ENCODE assay signal across 8 cellular contexts in genomic region chr13:52159159-52159982, GRCh38. TPM values are rescaled to one million over a fixed set of nuclear protein-coding genes. Genes with fewer than 3 reads are reported as not detected.
DNase-seq lines count a peak whose midpoint lies in the region; ATAC-seq and TF ChIP-seq lines count a peak whose summit lies in the region.

TSS of gene NEK3 (minus strand) at chr13:52159597. CDS start at chr13:52156191, 3,406 bp downstream.

- WGBS in liver: 2% methylated on average over 74 of the region's 74 CpGs

- peaks cover 0 to 17% (median 4%) of the 10 kb centered on the region in 4 donors for H3K4me1 ChIP-seq in liver (ENCODE audit: control insufficient read depth in 4 of 4, insufficient read depth in 4 of 4, low read length in 3 of 4)

- peak within 1 kb of the TSS; percentile 46 to 64 for H3K27ac ChIP-seq in liver (ENCODE audit: low read depth in 1 of 2, low read length in 2 of 2)

- TF ChIP-seq RAD21 in liver (IDR thresholded peaks at IDR 0.05): peak in 1 of 2 donors; percentile 4

- no peaks in the 10 kb centered on the region for H3K9me3 ChIP-seq in liver (ENCODE audit: control insufficient read depth in 4 of 4, low read length in 3 of 4)

- no peaks in the 10 kb centered on the region for H3K27me3 ChIP-seq in liver (ENCODE audit: control insufficient read depth in 4 of 4, insufficient read depth in 4 of 4, low read length in 3 of 4)

- no peak for TF ChIP-seq CTCF in AG04449 (IDR thresholded peaks at IDR 0.05; ENCODE audit: insufficient read depth, low read length, missing control alignments)
- TF ChIP-seq CTCF in liver (IDR thresholded peaks at IDR 0.05; ENCODE audit: low read depth, low read length, missing input control): no peak

- no peaks in the 10 kb centered on the region for H3K36me3 ChIP-seq in liver (ENCODE audit: control insufficient read depth in 4 of 4, insufficient read depth in 3 of 4, low read depth in 1 of 4, low read length in 3 of 4)

- DNase-seq in AG04449 (ENCODE audit: low read depth, low spot score) (no peak), NCI-H345 treated with DMSO at 0.1 percent for 48 hours (lab: John Stamatoyannopoulos, UW; ENCODE audit: unreplicated experiment) (peak; percentile 25), ecto neural progenitor cell (ENCODE audit: low spot score) (peak; percentile 88)
- DNase-seq in activated CD4-positive, alpha-beta T cell treated with anti-CD3 and anti-CD28 coated beads, Interleukin-2, amount 50 U/mL, for 4 hours: peak; percentile 29 to 40
- peak; percentile 62 for DNase-seq in stimulated activated CD4-positive, alpha-beta T cell treated with anti-CD3 and anti-CD28 coated beads, Interleukin-4, amount 100 ng/mL, for 1 hour

- H3K4me3 ChIP-seq in AG04449 (ENCODE audit: low read depth, low read length) (peak within 1 kb of the TSS; percentile 70), liver (ENCODE audit: low read depth in 1 of 3, low read length in 3 of 3) (peak within 1 kb of the TSS; percentile 56 to 91 (median 69))

- H3K9ac ChIP-seq in liver (ENCODE audit: low read depth in 1 of 2, low read length in 2 of 2): peak within 1 kb of the TSS; percentile 49 to 72

- POLR2A ChIA-PET in AG04449 (lab: Yijun Ruan, JAX): no interaction called here

- CTCF ChIA-PET in AG04449 (lab: Yijun Ruan, JAX): interaction anchor here (0.8 to 1.9 kb wide), 6 partner anchors 10 to 293 kb away, joined by 3 to 7 read pairs (median 4); partner anchors contain the start of genes NEK5 and VPS36

- ATAC-seq in GM18868 (IDR thresholded peaks at IDR 0.05; ENCODE audit: unreplicated experiment) (peak; percentile 86), HG03095 (IDR thresholded peaks at IDR 0.05; ENCODE audit: unreplicated experiment) (peak; percentile 79)

TF ChIP-seq in liver, 16 proteins besides CTCF, POLR2A, EP300 and RAD21:
- TF ChIP-seq GABPA (IDR thresholded peaks at IDR 0.05 in 1 of 2, conservative IDR thresholded peaks at IDR 0.05 in 1 of 2): no peak
- TF ChIP-seq FOXA1 (IDR thresholded peaks at IDR 0.05): no peak
- TF ChIP-seq, protein P1, sequence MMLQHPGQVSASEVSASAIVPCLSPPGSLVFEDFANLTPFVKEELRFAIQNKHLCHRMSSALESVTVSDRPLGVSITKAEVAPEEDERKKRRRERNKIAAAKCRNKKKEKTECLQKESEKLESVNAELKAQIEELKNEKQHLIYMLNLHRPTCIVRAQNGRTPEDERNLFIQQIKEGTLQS (IDR thresholded peaks at IDR 0.05): no peak
- TF ChIP-seq SP1 (IDR thresholded peaks at IDR 0.05): peak; percentile 18
- no peak for TF ChIP-seq NR2F2 (IDR thresholded peaks at IDR 0.05)
- TF ChIP-seq RXRA (IDR thresholded peaks at IDR 0.05): no peak
- TF ChIP-seq, protein P2, sequence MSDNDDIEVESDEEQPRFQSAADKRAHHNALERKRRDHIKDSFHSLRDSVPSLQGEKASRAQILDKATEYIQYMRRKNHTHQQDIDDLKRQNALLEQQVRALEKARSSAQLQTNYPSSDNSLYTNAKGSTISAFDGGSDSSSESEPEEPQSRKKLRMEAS (IDR thresholded peaks at IDR 0.05): peak; percentile 90
- TF ChIP-seq TAF1 (conservative IDR thresholded peaks at IDR 0.05): no peak

RNA-seq across cellular contexts. Expression of gene NEK3, which starts in this region (rescaled TPM):
- total RNA-seq in liver: 1 to 10 TPM; 3.0 to 4.4 TPM
- 1 to 10 TPM; 3.6 to 4.3 TPM for polyA plus RNA-seq in liver
